In genomic region chr2:8394131-8394530, GRCh38 we compare ENCODE assay signal across 13 cellular contexts.
"Had no signal": no experiment of that assay in that cellular context is flagged by ENCODE, and none has a peak within 500 bp of the region (broad histone marks: within the 10 kb centered on the region; RNA-seq: fewer than 3 reads in every experiment).

No MANE protein-coding gene starts in this region.

- H3K27ac Mint-ChIP-seq: activated naive CD4-positive, alpha-beta T cell treated with anti-CD3 and anti-CD28 coated beads for 36 hours; naive thymus-derived CD4-positive, alpha-beta T cell had no signal

- DNase-seq: activated CD4-positive, alpha-beta T cell treated with anti-CD3 and anti-CD28 coated beads, Interleukin-2, amount 50 U/mL, for 1 hour; activated naive CD4-positive, alpha-beta T cell treated with anti-CD3 and anti-CD28 coated beads for 36 hours; activated T-cell treated with anti-CD3 and anti-CD28 coated beads for 4 hours; esophagus squamous epithelium; foreskin fibroblast; glutamatergic neuron; immature natural killer cell; left colon; naive thymus-derived CD4-positive, alpha-beta T cell; sigmoid colon; stimulated activated CD4-positive, alpha-beta T cell treated with anti-CD3 and anti-CD28 coated beads, Interleukin-2, amount 100 ng/mL, for 24 hours; stimulated activated naive CD4-positive, alpha-beta T cell treated with Interleukin-2 at 50 U/mL for 16 hours had no signal

- H3K4me3 Mint-ChIP-seq: activated naive CD4-positive, alpha-beta T cell treated with anti-CD3 and anti-CD28 coated beads for 36 hours; activated T-helper 17 cell treated with anti-CD3 and anti-CD28 coated beads, Interleukin-2, amount 50 U/mL, for 72 hours; naive thymus-derived CD4-positive, alpha-beta T cell had no signal

- H3K27me3 Mint-ChIP-seq: activated T-helper 17 cell treated with anti-CD3 and anti-CD28 coated beads, Interleukin-2, amount 50 U/mL, for 72 hours; naive thymus-derived CD4-positive, alpha-beta T cell had no signal

- ATAC-seq: activated T-helper 17 cell treated with anti-CD3 and anti-CD28 coated beads, Interleukin-2, amount 50 U/mL, for 72 hours; left colon; naive thymus-derived CD4-positive, alpha-beta T cell had no signal

- H3K9me3 Mint-ChIP-seq: immature natural killer cell had no signal
